Comparison of ENCODE assay signal across 21 cellular contexts in the genomic region with DNA sequence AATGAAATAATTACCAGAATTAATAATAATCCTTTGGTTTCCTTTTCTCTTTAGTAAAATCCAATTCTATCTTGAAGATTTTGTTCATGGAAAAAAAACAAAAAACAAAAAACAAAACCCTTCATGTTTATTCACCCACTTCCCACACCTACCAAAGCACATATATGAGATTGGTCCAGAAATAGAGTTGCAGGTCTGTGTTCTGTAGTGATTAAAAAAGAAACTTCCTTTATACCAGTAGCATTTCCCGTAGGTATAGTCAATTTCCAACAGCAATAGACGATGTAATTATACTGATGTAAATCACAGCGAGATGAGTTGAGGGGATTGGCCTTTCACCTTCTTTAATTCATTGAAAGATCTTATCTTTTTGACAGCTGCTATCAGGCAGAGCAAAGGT.
DNase-seq lines count a peak whose midpoint lies in the region; ATAC-seq and TF ChIP-seq lines count a peak whose summit lies in the region.
"Had no signal": no experiment of that assay in that cellular context is flagged by ENCODE, and none has a peak within 500 bp of the region (broad histone marks: within the 10 kb centered on the region; RNA-seq: fewer than 3 reads in every experiment).

No MANE protein-coding gene starts in this region.

- H3K27me3 ChIP-seq in BE2C, result no peaks in the 10 kb centered on the region
- H3K27me3 ChIP-seq: tibial nerve had no signal

- H3K27ac Mint-ChIP-seq in nephron, result peak overlapping the region in 2 of 3 experiments; percentile 56 to 61
- H3K27ac Mint-ChIP-seq: activated naive CD4-positive, alpha-beta T cell treated with anti-CD3 and anti-CD28 coated beads, Interleukin-2, amount 10 ng/mL, durations not matched to agents 7 days and 5 days; natural killer cell; WTC11 had no signal

- TF ChIP-seq CTCF in nephron (IDR thresholded peaks at IDR 0.05; ENCODE audit: unreplicated experiment in 3 of 3) (no peak), BE2C (IDR thresholded peaks at IDR 0.05; ENCODE audit: low read depth, low read length) (no peak)

- no peaks in the 10 kb centered on the region for H3K4me1 ChIP-seq in BE2C
- H3K4me1 ChIP-seq: tibial nerve had no signal

- H3K4me3 ChIP-seq in BE2C (ENCODE audit: low read depth, low read length), result no peak overlapping the region
- H3K4me3 ChIP-seq: tibial nerve had no signal

- peak; percentile 66 for ATAC-seq in GM18858 (IDR thresholded peaks at IDR 0.05; ENCODE audit: unreplicated experiment)
- ATAC-seq in GM21528 (IDR thresholded peaks at IDR 0.05; ENCODE audit: low FRiP score, unreplicated experiment), result peak; percentile 66
- ATAC-seq in HG03095 (IDR thresholded peaks at IDR 0.05; ENCODE audit: unreplicated experiment), result peak; percentile 72
- ATAC-seq: natural killer cell; stimulated activated naive CD8-positive, alpha-beta T cell treated with anti-CD3 and anti-CD28 coated beads, Interleukin-15, Interleukin-2, amounts not matched to agents 100 U/mL and 50 U/mL, for 24 hours; WTC11 had no signal

- no peaks in the 10 kb centered on the region for H3K36me3 ChIP-seq in BE2C
- H3K36me3 ChIP-seq: tibial nerve had no signal

- H3K9me3 Mint-ChIP-seq in nephron, result no peaks in the 10 kb centered on the region
- H3K9me3 Mint-ChIP-seq: activated naive CD4-positive, alpha-beta T cell treated with anti-CD3 and anti-CD28 coated beads, Interleukin-2, amount 10 ng/mL, durations not matched to agents 7 days and 5 days; WTC11 had no signal

- H3K4me3 Mint-ChIP-seq in nephron, result no peak overlapping the region
- H3K4me3 Mint-ChIP-seq: activated naive CD4-positive, alpha-beta T cell treated with anti-CD3 and anti-CD28 coated beads, Interleukin-2, amount 10 ng/mL, durations not matched to agents 7 days and 5 days; central memory CD8-positive, alpha-beta T cell; natural killer cell; WTC11 had no signal

- no peaks in the 10 kb centered on the region for H3K27me3 Mint-ChIP-seq in nephron (ENCODE audit: low read depth)
- H3K27me3 Mint-ChIP-seq: activated naive CD4-positive, alpha-beta T cell treated with anti-CD3 and anti-CD28 coated beads, Interleukin-2, amount 10 ng/mL, durations not matched to agents 7 days and 5 days; central memory CD8-positive, alpha-beta T cell had no signal

- H3K36me3 Mint-ChIP-seq in nephron (ENCODE audit: low read depth), result no peaks in the 10 kb centered on the region
- H3K36me3 Mint-ChIP-seq: activated naive CD4-positive, alpha-beta T cell treated with anti-CD3 and anti-CD28 coated beads, Interleukin-2, amount 10 ng/mL, durations not matched to agents 7 days and 5 days; natural killer cell; WTC11 had no signal

- H3K4me1 Mint-ChIP-seq in nephron, result no peaks in the 10 kb centered on the region
- H3K4me1 Mint-ChIP-seq: activated naive CD4-positive, alpha-beta T cell treated with anti-CD3 and anti-CD28 coated beads, Interleukin-2, amount 10 ng/mL, durations not matched to agents 7 days and 5 days; central memory CD8-positive, alpha-beta T cell; natural killer cell had no signal

- no peak for DNase-seq in BE2C
- no peak for DNase-seq in activated CD4-positive, CD25-positive, alpha-beta regulatory T cell (lab: John Stamatoyannopoulos, UW)
- DNase-seq in COLO829 (ENCODE audit: low spot score), result no peak
- DNase-seq: activated naive CD4-positive, alpha-beta T cell treated with anti-CD3 and anti-CD28 coated beads, Interleukin-2, amount 10 ng/mL, durations not matched to agents 7 days and 5 days; activated T-cell treated with anti-CD3 and anti-CD28 coated beads, Interleukin-2, amount 50 U/mL, for 48 hours; aorta; effector CD4-positive, alpha-beta T cell; IMR-90; MM.1S; natural killer cell; NCI-H1694; NCI-H82; stimulated activated CD4-positive, alpha-beta T cell treated with anti-CD3 and anti-CD28 coated beads, Interleukin-2, amount 100 ng/mL, for 24 hours; stimulated activated naive CD8-positive, alpha-beta T cell treated with anti-CD3 and anti-CD28 coated beads, Interleukin-15, Interleukin-2, amounts not matched to agents 100 U/mL and 50 U/mL, for 24 hours had no signal

- no peaks in the 10 kb centered on the region for H3K9me3 ChIP-seq in BE2C
- H3K9me3 ChIP-seq: tibial nerve had no signal
